1 cellular context compared by ENCODE assay signal in the genomic region with DNA sequence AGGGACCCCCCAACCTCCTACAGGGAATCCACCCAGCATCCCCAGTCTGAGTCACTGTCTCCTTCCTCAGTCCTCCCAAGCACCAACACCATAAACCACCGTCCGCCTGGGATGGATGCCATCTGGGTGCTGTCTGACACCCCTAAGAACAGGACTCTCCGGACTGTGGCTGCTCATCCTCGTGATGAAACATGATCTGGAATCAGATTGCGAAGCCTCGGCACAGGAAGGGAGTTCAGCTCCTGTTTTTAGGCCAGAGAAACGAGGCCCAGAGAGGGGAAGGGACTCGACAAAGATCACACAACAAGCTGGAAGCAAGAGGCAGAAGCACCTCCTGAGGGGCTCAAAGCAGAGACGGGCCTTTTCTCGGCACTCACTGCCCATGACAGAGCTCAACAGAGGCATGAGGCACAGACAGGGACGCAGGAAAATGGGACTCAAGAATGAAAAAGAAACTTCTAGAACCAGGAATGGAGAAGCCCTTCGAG.
TF ChIP-seq lines count a peak whose summit lies in the region.

No MANE protein-coding gene starts in this region.

TF ChIP-seq in GM12878, 131 proteins besides CTCF, POLR2A, EP300 and RAD21:
- 0 out of 2 replicates have a peak, but pooled peaks have one; percentile 28 for TF ChIP-seq IKZF1 (conservative IDR thresholded peaks at IDR 0.05)
- TF ChIP-seq YY1 (IDR thresholded peaks at IDR 0.05; ENCODE audit: low read depth, low read length) = no peak
- no peak for TF ChIP-seq CHD1 (IDR thresholded peaks at IDR 0.05; ENCODE audit: low read depth, low read length)
